21 cellular contexts compared by ENCODE assay signal in genomic region chr7:133763241-133763640, GRCh38.
"Had no signal": no experiment of that assay in that cellular context is flagged by ENCODE, and none has a peak within 500 bp of the region (broad histone marks: within the 10 kb centered on the region; RNA-seq: fewer than 3 reads in every experiment).

No MANE protein-coding gene starts in this region.

- H3K36me3 Mint-ChIP-seq: stimulated activated effector memory CD8-positive, alpha-beta T cell treated with anti-CD3 and anti-CD28 coated beads, Interleukin-12 subunit alpha, Interleukin-12 subunit beta, amount 100 ng/mL, for 72 hours had no signal

- H3K27me3 Mint-ChIP-seq: activated CD4-positive, alpha-beta T cell treated with anti-CD3 and anti-CD28 coated beads, Interleukin-2, amount 10 ng/mL, durations not matched to agents 24 days and 14 days; effector memory CD8-positive, alpha-beta T cell; memory B cell; naive B cell; type B pancreatic cell had no signal

- H3K4me1 ChIP-seq: gastroesophageal sphincter, heart left ventricle, psoas muscle, stomach, testis had no signal

- H3K27ac ChIP-seq: gastroesophageal sphincter, heart left ventricle, psoas muscle, stomach, testis had no signal

- ATAC-seq: activated T-cell treated with anti-CD3 and anti-CD28 coated beads, Interleukin-2, amount 50 U/mL, for 4 hours; effector memory CD8-positive, alpha-beta T cell; gastroesophageal sphincter; heart left ventricle; left ventricle myocardium superior; mucosa of descending colon; psoas muscle; sciatic nerve; stimulated activated effector memory CD8-positive, alpha-beta T cell treated with anti-CD3 and anti-CD28 coated beads, Interleukin-12 subunit alpha, Interleukin-12 subunit beta, amount 100 ng/mL, for 72 hours had no signal

- H3K4me3 ChIP-seq: gastroesophageal sphincter, heart left ventricle, mucosa of descending colon, psoas muscle, stomach, testis had no signal

- H3K36me3 ChIP-seq: gastroesophageal sphincter, heart left ventricle, stomach had no signal

- H3K27ac Mint-ChIP-seq: activated CD4-positive, alpha-beta T cell treated with anti-CD3 and anti-CD28 coated beads, Interleukin-2, amount 10 ng/mL, durations not matched to agents 24 days and 14 days; activated naive CD4-positive, alpha-beta T cell treated with anti-CD3 and anti-CD28 coated beads for 36 hours; effector memory CD8-positive, alpha-beta T cell; memory B cell; stimulated activated effector memory CD8-positive, alpha-beta T cell treated with anti-CD3 and anti-CD28 coated beads, Interleukin-12 subunit alpha, Interleukin-12 subunit beta, amount 100 ng/mL, for 72 hours; T-helper 1 cell treated with Interleukin-12 subunit alpha and Interleukin-12 subunit beta and Interleukin-4 antibody, amounts not matched to agents 30 μg/mL and 1 μg/mL, for 36 hours; type B pancreatic cell had no signal

- H3K9me3 Mint-ChIP-seq: activated CD4-positive, alpha-beta T cell treated with anti-CD3 and anti-CD28 coated beads, Interleukin-2, amount 10 ng/mL, durations not matched to agents 24 days and 14 days; activated naive CD4-positive, alpha-beta T cell treated with anti-CD3 and anti-CD28 coated beads for 36 hours; activated T-cell treated with anti-CD3 and anti-CD28 coated beads, Interleukin-2, amount 50 U/mL, for 4 hours; effector memory CD8-positive, alpha-beta T cell; memory B cell; naive B cell; stimulated activated effector memory CD8-positive, alpha-beta T cell treated with anti-CD3 and anti-CD28 coated beads, Interleukin-12 subunit alpha, Interleukin-12 subunit beta, amount 100 ng/mL, for 72 hours; T-helper 1 cell treated with Interleukin-12 subunit alpha and Interleukin-12 subunit beta and Interleukin-4 antibody, amounts not matched to agents 30 μg/mL and 1 μg/mL, for 36 hours had no signal

- DNase-seq: activated CD4-positive, alpha-beta T cell treated with anti-CD3 and anti-CD28 coated beads, Interleukin-2, amount 10 ng/mL, durations not matched to agents 24 days and 14 days; activated CD8-positive, alpha-beta memory T cell treated with anti-CD3 and anti-CD28 coated beads, Interleukin-2, amount 50 U/mL, for 4 hours; activated naive CD4-positive, alpha-beta T cell treated with anti-CD3 and anti-CD28 coated beads for 36 hours; activated T-cell treated with anti-CD3 and anti-CD28 coated beads, Interleukin-2, amount 50 U/mL, for 4 hours; dermis blood vessel endothelial cell; effector memory CD8-positive, alpha-beta T cell; heart left ventricle; kidney glomerular epithelial cell; left ventricle myocardium superior; mucosa of descending colon; naive B cell; psoas muscle; stimulated activated CD4-positive, alpha-beta T cell treated with anti-CD3 and anti-CD28 coated beads, Interleukin-4, amount 100 ng/mL, for 24 hours; stomach; testis had no signal

- H3K27me3 ChIP-seq: gastroesophageal sphincter, heart left ventricle, stomach, testis had no signal

- H3K4me3 Mint-ChIP-seq: activated CD4-positive, alpha-beta T cell treated with anti-CD3 and anti-CD28 coated beads, Interleukin-2, amount 10 ng/mL, durations not matched to agents 24 days and 14 days; activated naive CD4-positive, alpha-beta T cell treated with anti-CD3 and anti-CD28 coated beads for 36 hours; activated T-cell treated with anti-CD3 and anti-CD28 coated beads, Interleukin-2, amount 50 U/mL, for 4 hours; effector memory CD8-positive, alpha-beta T cell; memory B cell; naive B cell; stimulated activated effector memory CD8-positive, alpha-beta T cell treated with anti-CD3 and anti-CD28 coated beads, Interleukin-12 subunit alpha, Interleukin-12 subunit beta, amount 100 ng/mL, for 72 hours; T-helper 1 cell treated with Interleukin-12 subunit alpha and Interleukin-12 subunit beta and Interleukin-4 antibody, amounts not matched to agents 30 μg/mL and 1 μg/mL, for 36 hours; type B pancreatic cell had no signal

- H3K4me1 Mint-ChIP-seq: activated CD4-positive, alpha-beta T cell treated with anti-CD3 and anti-CD28 coated beads, Interleukin-2, amount 10 ng/mL, durations not matched to agents 24 days and 14 days; memory B cell; naive B cell; stimulated activated effector memory CD8-positive, alpha-beta T cell treated with anti-CD3 and anti-CD28 coated beads, Interleukin-12 subunit alpha, Interleukin-12 subunit beta, amount 100 ng/mL, for 72 hours had no signal

- H3K9me3 ChIP-seq: gastroesophageal sphincter, heart left ventricle, mucosa of descending colon, psoas muscle, stomach, testis had no signal
